8 cellular contexts compared by ENCODE assay signal in the genomic region with DNA sequence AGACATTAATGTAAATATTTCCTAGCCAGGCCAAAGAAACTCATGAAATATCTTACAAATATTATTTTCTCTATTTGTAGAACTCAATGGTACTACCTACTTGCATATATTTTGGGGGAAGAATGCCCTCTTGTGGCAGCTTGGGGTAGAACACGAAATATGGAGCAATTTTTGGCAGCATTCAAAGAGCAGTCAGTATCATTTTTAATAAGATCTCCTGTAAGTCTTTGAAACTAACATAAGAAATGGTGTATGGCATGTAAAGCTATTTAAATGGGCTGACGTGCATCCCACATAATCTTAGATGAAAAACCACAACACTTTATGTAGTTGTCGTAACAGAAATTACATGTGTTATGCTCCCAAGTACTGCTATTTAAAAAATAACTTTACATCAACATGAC.
DNase-seq lines count a peak whose midpoint lies in the region; ATAC-seq and TF ChIP-seq lines count a peak whose summit lies in the region.

No MANE protein-coding gene starts in this region.

- intact Hi-C loops in adrenal gland (cut with DNase I) = no loop called here

- H3K27ac ChIP-seq in C4-2B = no peak overlapping the region
- no peak overlapping the region for H3K27ac ChIP-seq in adrenal gland

- H3K36me3 Mint-ChIP-seq in T-cell = peaks cover 43% of the 10 kb centered on the region

- peaks cover 0 to 5% of the 10 kb centered on the region in 2 donors for H3K36me3 ChIP-seq in adrenal gland (replicated peaks in 1 of 2)

- 39 to 41% (median 40%) methylated on average over 3 of the region's 3 CpGs for WGBS in adrenal gland, 4 donors

- CTCF ChIA-PET in T-cell (lab: Charles Lee) = interaction anchor here (0.8 to 1.4 kb wide), 6 partner anchors 9 to 77 kb away, joined by 3 to 6 read pairs (median 4); no protein-coding TSS in a partner anchor

- POLR2A ChIA-PET in T-cell (lab: Charles Lee) = interaction anchor here in 1 of 2 donors (0.6 kb wide), 1 partner anchor 380 kb away, joined by 10 read pairs; no protein-coding TSS in a partner anchor

- no peaks in the 10 kb centered on the region for H3K9me3 Mint-ChIP-seq in T-cell

- ATAC-seq in GM18867 (IDR thresholded peaks at IDR 0.05; ENCODE audit: unreplicated experiment) = peak; percentile 69
- ATAC-seq in T-cell (replicated peaks in 1 of 4) = peak; percentile 45 to 56 (median 54)
- no peak for ATAC-seq in GM19035 (IDR thresholded peaks at IDR 0.05; ENCODE audit: unreplicated experiment)

- TF ChIP-seq CTCF in C4-2B (conservative IDR thresholded peaks at IDR 0.05) (peak; percentile 85), adrenal gland (IDR thresholded peaks at IDR 0.05) (peak; percentile 62 to 79 (median 70))

- H3K4me1 ChIP-seq in adrenal gland (replicated peaks in 1 of 2) = peaks cover 26 to 28% of the 10 kb centered on the region in 2 donors

- peak; percentile 71 for TF ChIP-seq RAD21 in Ishikawa (IDR thresholded peaks at IDR 0.05; ENCODE audit: low read depth)

- TF ChIP-seq EP300 in Ishikawa (IDR thresholded peaks at IDR 0.05; ENCODE audit: borderline replicate concordance) = no peak

- TF ChIP-seq POLR2A in adrenal gland (IDR thresholded peaks at IDR 0.05) = no peak

- peak; percentile 4 to 69 (median 43) for DNase-seq in T-cell
- peak; percentile 28 to 89 (median 61) for DNase-seq in adrenal gland
- peak; percentile 39 for DNase-seq in iPS-NIHi11 (ENCODE audit: low spot score)
- DNase-seq in stimulated activated CD4-positive, alpha-beta T cell treated with anti-CD3 and anti-CD28 coated beads, Interleukin-1b, Interleukin-23, amount 100 ng/mL, for 24 hours (ENCODE audit: low read depth in 4 of 4, low spot score in 1 of 4) = peak; percentile 6 to 42 (median 26)

- H3K27me3 Mint-ChIP-seq in T-cell = no peaks in the 10 kb centered on the region

- peaks cover 0 to 14% (median 3%) of the 10 kb centered on the region in 3 donors for H3K4me1 Mint-ChIP-seq in T-cell

- H3K4me3 ChIP-seq in adrenal gland = no peak overlapping the region

- peak overlapping the region in 1 of 2 donors; percentile 13 for H3K27ac Mint-ChIP-seq in T-cell

- no peaks in the 10 kb centered on the region for H3K27me3 ChIP-seq in adrenal gland

- no peaks in the 10 kb centered on the region for H3K9me3 ChIP-seq in adrenal gland (replicated peaks in 1 of 3)

- no peak overlapping the region for H3K4me3 Mint-ChIP-seq in T-cell

TF ChIP-seq in Ishikawa, 13 proteins besides CTCF, POLR2A, EP300 and RAD21:
- TF ChIP-seq EGR1 (IDR thresholded peaks at IDR 0.05) (no peak), FOXM1 (IDR thresholded peaks at IDR 0.05; ENCODE audit: borderline replicate concordance, low read depth) (no peak), TAF1 (IDR thresholded peaks at IDR 0.05; ENCODE audit: low read depth) (no peak), ZBTB7A (IDR thresholded peaks at IDR 0.05; ENCODE audit: low read depth) (no peak), CREB1 (IDR thresholded peaks at IDR 0.05; ENCODE audit: low read depth) (no peak), CEBPB (IDR thresholded peaks at IDR 0.05) (no peak), TEAD4 (IDR thresholded peaks at IDR 0.05) (no peak), TCF12 (IDR thresholded peaks at IDR 0.05; ENCODE audit: low read depth) (no peak), YY1 (IDR thresholded peaks at IDR 0.05; ENCODE audit: low read depth) (no peak), NFIC (IDR thresholded peaks at IDR 0.05) (no peak)
- TF ChIP-seq, protein P1, sequence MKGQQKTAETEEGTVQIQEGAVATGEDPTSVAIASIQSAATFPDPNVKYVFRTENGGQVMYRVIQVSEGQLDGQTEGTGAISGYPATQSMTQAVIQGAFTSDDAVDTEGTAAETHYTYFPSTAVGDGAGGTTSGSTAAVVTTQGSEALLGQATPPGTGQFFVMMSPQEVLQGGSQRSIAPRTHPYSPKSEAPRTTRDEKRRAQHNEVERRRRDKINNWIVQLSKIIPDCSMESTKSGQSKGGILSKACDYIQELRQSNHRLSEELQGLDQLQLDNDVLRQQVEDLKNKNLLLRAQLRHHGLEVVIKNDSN (IDR thresholded peaks at IDR 0.05) = no peak
- TF ChIP-seq, protein P2, sequence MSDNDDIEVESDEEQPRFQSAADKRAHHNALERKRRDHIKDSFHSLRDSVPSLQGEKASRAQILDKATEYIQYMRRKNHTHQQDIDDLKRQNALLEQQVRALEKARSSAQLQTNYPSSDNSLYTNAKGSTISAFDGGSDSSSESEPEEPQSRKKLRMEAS (IDR thresholded peaks at IDR 0.05) = no peak
- TF ChIP-seq, protein P3, sequence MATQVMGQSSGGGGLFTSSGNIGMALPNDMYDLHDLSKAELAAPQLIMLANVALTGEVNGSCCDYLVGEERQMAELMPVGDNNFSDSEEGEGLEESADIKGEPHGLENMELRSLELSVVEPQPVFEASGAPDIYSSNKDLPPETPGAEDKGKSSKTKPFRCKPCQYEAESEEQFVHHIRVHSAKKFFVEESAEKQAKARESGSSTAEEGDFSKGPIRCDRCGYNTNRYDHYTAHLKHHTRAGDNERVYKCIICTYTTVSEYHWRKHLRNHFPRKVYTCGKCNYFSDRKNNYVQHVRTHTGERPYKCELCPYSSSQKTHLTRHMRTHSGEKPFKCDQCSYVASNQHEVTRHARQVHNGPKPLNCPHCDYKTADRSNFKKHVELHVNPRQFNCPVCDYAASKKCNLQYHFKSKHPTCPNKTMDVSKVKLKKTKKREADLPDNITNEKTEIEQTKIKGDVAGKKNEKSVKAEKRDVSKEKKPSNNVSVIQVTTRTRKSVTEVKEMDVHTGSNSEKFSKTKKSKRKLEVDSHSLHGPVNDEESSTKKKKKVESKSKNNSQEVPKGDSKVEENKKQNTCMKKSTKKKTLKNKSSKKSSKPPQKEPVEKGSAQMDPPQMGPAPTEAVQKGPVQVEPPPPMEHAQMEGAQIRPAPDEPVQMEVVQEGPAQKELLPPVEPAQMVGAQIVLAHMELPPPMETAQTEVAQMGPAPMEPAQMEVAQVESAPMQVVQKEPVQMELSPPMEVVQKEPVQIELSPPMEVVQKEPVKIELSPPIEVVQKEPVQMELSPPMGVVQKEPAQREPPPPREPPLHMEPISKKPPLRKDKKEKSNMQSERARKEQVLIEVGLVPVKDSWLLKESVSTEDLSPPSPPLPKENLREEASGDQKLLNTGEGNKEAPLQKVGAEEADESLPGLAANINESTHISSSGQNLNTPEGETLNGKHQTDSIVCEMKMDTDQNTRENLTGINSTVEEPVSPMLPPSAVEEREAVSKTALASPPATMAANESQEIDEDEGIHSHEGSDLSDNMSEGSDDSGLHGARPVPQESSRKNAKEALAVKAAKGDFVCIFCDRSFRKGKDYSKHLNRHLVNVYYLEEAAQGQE (IDR thresholded peaks at IDR 0.05; ENCODE audit: low read depth) = no peak
TF ChIP-seq in Ishikawa: peak in this region for 0.
